Comparison of ENCODE assay signal across 1 cellular context in the genomic region with DNA sequence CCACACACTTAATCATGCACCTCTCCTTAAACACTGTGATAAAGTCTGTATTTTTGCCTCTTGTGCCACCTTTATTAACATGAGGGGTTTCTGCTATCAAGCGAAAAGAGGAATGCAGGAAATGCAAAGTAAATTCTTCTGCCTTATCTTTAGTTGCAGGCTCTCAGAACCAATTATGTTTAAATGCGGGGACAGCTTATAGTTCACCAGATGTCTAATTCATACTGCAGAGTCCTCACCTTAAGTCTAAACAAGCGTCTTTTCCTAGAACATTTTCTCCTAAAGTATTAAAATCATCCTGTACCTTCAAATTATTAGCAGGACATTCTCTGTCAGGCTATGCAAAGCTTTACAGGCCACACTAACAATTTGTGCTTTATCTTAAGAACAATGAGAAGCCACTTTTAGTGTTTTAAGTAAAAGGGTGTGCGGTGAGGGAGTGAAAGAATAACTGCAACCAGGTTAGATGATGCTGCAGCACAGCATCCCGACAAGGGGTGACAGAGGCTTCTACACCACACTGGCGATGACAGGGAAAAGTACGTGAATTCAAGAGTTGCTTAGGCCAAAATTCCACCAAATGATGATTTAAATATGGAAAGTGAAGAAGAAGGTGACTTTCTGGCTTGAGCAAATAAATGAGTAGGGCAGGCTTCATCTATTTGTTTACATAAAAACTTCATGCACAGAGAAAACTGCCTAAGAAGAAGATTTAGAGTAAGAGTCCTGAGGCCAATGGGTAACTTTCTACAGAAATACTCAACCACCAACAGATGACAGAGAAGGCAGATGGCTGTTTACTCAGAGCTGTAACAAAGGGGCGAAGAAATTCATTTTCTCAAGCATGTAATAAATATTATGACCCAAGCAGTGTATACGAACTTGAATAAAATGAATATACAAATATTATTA.
TF ChIP-seq lines count a peak whose summit lies in the region.

No MANE protein-coding gene starts in this region.

TF ChIP-seq in K562, 482 proteins besides CTCF, POLR2A, EP300 and RAD21 (continued from another document and continues in another):
- TF ChIP-seq, protein P1, sequence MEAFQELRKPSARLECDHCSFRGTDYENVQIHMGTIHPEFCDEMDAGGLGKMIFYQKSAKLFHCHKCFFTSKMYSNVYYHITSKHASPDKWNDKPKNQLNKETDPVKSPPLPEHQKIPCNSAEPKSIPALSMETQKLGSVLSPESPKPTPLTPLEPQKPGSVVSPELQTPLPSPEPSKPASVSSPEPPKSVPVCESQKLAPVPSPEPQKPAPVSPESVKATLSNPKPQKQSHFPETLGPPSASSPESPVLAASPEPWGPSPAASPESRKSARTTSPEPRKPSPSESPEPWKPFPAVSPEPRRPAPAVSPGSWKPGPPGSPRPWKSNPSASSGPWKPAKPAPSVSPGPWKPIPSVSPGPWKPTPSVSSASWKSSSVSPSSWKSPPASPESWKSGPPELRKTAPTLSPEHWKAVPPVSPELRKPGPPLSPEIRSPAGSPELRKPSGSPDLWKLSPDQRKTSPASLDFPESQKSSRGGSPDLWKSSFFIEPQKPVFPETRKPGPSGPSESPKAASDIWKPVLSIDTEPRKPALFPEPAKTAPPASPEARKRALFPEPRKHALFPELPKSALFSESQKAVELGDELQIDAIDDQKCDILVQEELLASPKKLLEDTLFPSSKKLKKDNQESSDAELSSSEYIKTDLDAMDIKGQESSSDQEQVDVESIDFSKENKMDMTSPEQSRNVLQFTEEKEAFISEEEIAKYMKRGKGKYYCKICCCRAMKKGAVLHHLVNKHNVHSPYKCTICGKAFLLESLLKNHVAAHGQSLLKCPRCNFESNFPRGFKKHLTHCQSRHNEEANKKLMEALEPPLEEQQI (IDR thresholded peaks at IDR 0.05), result 0 out of 2 replicates have a peak, but pooled peaks have one; percentile 60
- no peak for TF ChIP-seq COPS2 (conservative IDR thresholded peaks at IDR 0.05)
- TF ChIP-seq, protein P2, sequence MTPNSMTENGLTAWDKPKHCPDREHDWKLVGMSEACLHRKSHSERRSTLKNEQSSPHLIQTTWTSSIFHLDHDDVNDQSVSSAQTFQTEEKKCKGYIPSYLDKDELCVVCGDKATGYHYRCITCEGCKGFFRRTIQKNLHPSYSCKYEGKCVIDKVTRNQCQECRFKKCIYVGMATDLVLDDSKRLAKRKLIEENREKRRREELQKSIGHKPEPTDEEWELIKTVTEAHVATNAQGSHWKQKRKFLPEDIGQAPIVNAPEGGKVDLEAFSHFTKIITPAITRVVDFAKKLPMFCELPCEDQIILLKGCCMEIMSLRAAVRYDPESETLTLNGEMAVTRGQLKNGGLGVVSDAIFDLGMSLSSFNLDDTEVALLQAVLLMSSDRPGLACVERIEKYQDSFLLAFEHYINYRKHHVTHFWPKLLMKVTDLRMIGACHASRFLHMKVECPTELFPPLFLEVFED (CRISPR knock-in tag; conservative IDR thresholded peaks at IDR 0.05), result no peak
- TF ChIP-seq, protein P3, sequence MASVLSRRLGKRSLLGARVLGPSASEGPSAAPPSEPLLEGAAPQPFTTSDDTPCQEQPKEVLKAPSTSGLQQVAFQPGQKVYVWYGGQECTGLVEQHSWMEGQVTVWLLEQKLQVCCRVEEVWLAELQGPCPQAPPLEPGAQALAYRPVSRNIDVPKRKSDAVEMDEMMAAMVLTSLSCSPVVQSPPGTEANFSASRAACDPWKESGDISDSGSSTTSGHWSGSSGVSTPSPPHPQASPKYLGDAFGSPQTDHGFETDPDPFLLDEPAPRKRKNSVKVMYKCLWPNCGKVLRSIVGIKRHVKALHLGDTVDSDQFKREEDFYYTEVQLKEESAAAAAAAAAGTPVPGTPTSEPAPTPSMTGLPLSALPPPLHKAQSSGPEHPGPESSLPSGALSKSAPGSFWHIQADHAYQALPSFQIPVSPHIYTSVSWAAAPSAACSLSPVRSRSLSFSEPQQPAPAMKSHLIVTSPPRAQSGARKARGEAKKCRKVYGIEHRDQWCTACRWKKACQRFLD (CRISPR knock-in tag; IDR thresholded peaks at IDR 0.05), result peak; percentile 59; the same call in 1 of the 2 replicates
- TF ChIP-seq, protein P4, sequence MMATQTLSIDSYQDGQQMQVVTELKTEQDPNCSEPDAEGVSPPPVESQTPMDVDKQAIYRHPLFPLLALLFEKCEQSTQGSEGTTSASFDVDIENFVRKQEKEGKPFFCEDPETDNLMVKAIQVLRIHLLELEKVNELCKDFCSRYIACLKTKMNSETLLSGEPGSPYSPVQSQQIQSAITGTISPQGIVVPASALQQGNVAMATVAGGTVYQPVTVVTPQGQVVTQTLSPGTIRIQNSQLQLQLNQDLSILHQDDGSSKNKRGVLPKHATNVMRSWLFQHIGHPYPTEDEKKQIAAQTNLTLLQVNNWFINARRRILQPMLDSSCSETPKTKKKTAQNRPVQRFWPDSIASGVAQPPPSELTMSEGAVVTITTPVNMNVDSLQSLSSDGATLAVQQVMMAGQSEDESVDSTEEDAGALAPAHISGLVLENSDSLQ (IDR thresholded peaks at IDR 0.05), result no peak
- no peak for TF ChIP-seq ZNF12 (CRISPR knock-in tag; IDR thresholded peaks at IDR 0.05)
- no peak for TF ChIP-seq BRCA1 (IDR thresholded peaks at IDR 0.05)
- no peak for TF ChIP-seq BRCA1 (CRISPR knock-in tag; IDR thresholded peaks at IDR 0.05)
- 0 out of 4 replicates have a peak, but pooled peaks of 1 of the 2 experiments have one; percentile 34 for TF ChIP-seq FOXK2 (conservative IDR thresholded peaks at IDR 0.05 in 1 of 2, IDR thresholded peaks at IDR 0.05 in 1 of 2; ENCODE audit: low read depth in 2 of 2)
- no peak for TF ChIP-seq ZNF3 (CRISPR knock-in tag; IDR thresholded peaks at IDR 0.05)
- TF ChIP-seq ZNF780A (CRISPR knock-in tag; IDR thresholded peaks at IDR 0.05), result no peak
- TF ChIP-seq, protein P5, sequence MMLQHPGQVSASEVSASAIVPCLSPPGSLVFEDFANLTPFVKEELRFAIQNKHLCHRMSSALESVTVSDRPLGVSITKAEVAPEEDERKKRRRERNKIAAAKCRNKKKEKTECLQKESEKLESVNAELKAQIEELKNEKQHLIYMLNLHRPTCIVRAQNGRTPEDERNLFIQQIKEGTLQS (IDR thresholded peaks at IDR 0.05), result no peak
- TF ChIP-seq, protein P5 (CRISPR knock-in tag; conservative IDR thresholded peaks at IDR 0.05), result peak; percentile 62; the same call in 1 of the 2 replicates
- 0 out of 4 replicates have a peak, but pooled peaks of 1 of the 2 experiments have one; percentile 41 for TF ChIP-seq FOXA3 (CRISPR knock-in tag; conservative IDR thresholded peaks at IDR 0.05 in 1 of 2, IDR thresholded peaks at IDR 0.05 in 1 of 2)
- TF ChIP-seq POU5F1 (IDR thresholded peaks at IDR 0.05; ENCODE audit: borderline replicate concordance, low read depth, low read length, partially characterized antibody), result no peak
- no peak for TF ChIP-seq SREBF2 (CRISPR knock-in tag; IDR thresholded peaks at IDR 0.05)
- TF ChIP-seq ELF1 (tag; IDR thresholded peaks at IDR 0.05), result no peak; the same call in 1 of the 2 replicates
- TF ChIP-seq, protein P6, sequence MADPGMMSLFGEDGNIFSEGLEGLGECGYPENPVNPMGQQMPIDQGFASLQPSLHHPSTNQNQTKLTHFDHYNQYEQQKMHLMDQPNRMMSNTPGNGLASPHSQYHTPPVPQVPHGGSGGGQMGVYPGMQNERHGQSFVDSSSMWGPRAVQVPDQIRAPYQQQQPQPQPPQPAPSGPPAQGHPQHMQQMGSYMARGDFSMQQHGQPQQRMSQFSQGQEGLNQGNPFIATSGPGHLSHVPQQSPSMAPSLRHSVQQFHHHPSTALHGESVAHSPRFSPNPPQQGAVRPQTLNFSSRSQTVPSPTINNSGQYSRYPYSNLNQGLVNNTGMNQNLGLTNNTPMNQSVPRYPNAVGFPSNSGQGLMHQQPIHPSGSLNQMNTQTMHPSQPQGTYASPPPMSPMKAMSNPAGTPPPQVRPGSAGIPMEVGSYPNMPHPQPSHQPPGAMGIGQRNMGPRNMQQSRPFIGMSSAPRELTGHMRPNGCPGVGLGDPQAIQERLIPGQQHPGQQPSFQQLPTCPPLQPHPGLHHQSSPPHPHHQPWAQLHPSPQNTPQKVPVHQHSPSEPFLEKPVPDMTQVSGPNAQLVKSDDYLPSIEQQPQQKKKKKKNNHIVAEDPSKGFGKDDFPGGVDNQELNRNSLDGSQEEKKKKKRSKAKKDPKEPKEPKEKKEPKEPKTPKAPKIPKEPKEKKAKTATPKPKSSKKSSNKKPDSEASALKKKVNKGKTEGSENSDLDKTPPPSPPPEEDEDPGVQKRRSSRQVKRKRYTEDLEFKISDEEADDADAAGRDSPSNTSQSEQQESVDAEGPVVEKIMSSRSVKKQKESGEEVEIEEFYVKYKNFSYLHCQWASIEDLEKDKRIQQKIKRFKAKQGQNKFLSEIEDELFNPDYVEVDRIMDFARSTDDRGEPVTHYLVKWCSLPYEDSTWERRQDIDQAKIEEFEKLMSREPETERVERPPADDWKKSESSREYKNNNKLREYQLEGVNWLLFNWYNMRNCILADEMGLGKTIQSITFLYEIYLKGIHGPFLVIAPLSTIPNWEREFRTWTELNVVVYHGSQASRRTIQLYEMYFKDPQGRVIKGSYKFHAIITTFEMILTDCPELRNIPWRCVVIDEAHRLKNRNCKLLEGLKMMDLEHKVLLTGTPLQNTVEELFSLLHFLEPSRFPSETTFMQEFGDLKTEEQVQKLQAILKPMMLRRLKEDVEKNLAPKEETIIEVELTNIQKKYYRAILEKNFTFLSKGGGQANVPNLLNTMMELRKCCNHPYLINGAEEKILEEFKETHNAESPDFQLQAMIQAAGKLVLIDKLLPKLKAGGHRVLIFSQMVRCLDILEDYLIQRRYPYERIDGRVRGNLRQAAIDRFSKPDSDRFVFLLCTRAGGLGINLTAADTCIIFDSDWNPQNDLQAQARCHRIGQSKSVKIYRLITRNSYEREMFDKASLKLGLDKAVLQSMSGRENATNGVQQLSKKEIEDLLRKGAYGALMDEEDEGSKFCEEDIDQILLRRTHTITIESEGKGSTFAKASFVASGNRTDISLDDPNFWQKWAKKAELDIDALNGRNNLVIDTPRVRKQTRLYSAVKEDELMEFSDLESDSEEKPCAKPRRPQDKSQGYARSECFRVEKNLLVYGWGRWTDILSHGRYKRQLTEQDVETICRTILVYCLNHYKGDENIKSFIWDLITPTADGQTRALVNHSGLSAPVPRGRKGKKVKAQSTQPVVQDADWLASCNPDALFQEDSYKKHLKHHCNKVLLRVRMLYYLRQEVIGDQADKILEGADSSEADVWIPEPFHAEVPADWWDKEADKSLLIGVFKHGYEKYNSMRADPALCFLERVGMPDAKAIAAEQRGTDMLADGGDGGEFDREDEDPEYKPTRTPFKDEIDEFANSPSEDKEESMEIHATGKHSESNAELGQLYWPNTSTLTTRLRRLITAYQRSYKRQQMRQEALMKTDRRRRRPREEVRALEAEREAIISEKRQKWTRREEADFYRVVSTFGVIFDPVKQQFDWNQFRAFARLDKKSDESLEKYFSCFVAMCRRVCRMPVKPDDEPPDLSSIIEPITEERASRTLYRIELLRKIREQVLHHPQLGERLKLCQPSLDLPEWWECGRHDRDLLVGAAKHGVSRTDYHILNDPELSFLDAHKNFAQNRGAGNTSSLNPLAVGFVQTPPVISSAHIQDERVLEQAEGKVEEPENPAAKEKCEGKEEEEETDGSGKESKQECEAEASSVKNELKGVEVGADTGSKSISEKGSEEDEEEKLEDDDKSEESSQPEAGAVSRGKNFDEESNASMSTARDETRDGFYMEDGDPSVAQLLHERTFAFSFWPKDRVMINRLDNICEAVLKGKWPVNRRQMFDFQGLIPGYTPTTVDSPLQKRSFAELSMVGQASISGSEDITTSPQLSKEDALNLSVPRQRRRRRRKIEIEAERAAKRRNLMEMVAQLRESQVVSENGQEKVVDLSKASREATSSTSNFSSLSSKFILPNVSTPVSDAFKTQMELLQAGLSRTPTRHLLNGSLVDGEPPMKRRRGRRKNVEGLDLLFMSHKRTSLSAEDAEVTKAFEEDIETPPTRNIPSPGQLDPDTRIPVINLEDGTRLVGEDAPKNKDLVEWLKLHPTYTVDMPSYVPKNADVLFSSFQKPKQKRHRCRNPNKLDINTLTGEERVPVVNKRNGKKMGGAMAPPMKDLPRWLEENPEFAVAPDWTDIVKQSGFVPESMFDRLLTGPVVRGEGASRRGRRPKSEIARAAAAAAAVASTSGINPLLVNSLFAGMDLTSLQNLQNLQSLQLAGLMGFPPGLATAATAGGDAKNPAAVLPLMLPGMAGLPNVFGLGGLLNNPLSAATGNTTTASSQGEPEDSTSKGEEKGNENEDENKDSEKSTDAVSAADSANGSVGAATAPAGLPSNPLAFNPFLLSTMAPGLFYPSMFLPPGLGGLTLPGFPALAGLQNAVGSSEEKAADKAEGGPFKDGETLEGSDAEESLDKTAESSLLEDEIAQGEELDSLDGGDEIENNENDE (IDR thresholded peaks at IDR 0.05; ENCODE audit: low read depth, low read length), result no peak
- TF ChIP-seq ZNF253 (CRISPR knock-in tag; conservative IDR thresholded peaks at IDR 0.05), result no peak
- TF ChIP-seq SMC3 (conservative IDR thresholded peaks at IDR 0.05; ENCODE audit: insufficient read depth, low read depth, low read length), result no peak
- no peak for TF ChIP-seq PHF21A (IDR thresholded peaks at IDR 0.05; ENCODE audit: borderline replicate concordance, low read depth)
- TF ChIP-seq, protein P7, sequence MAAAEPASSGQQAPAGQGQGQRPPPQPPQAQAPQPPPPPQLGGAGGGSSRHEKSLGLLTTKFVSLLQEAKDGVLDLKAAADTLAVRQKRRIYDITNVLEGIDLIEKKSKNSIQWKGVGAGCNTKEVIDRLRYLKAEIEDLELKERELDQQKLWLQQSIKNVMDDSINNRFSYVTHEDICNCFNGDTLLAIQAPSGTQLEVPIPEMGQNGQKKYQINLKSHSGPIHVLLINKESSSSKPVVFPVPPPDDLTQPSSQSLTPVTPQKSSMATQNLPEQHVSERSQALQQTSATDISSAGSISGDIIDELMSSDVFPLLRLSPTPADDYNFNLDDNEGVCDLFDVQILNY (CRISPR knock-in tag; IDR thresholded peaks at IDR 0.05), result no peak
- TF ChIP-seq IFI16 (CRISPR knock-in tag; IDR thresholded peaks at IDR 0.05), result no peak
- peak; percentile 29; the same call in 1 of the 2 replicates for TF ChIP-seq RNF2 (IDR thresholded peaks at IDR 0.05)
- no peak for TF ChIP-seq E2F3 (CRISPR knock-in tag; IDR thresholded peaks at IDR 0.05)
- TF ChIP-seq RHOXF2B (CRISPR knock-in tag; conservative IDR thresholded peaks at IDR 0.05), result no peak
- no peak for TF ChIP-seq L3MBTL2 (IDR thresholded peaks at IDR 0.05)
- no peak for TF ChIP-seq ZNF785 (CRISPR knock-in tag; IDR thresholded peaks at IDR 0.05)
- no peak for TF ChIP-seq ETS2 (tag; IDR thresholded peaks at IDR 0.05; ENCODE audit: borderline replicate concordance, poor library complexity, severe bottlenecking)
